31 cellular contexts compared by ENCODE assay signal in the genomic region with DNA sequence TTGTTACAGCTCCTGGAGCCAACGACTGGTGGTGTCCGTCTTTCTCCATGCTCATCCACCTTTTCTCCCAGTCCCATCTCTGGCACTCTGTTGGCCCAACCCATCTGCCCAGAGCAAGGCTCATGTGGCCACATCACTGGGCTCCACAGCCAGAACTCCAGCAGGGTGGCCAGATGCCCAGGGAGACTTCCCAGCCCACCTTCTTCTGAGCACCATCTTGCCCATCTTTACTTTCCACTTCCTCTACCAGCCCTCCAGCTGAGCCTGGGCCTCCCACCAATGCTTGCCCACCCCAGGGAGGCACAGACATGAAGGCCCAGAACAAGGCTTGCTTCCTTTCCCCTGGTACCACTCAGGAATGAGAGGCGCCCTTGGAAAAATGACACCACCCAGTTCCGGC.
"Had no signal": no experiment of that assay in that cellular context is flagged by ENCODE, and none has a peak within 500 bp of the region (broad histone marks: within the 10 kb centered on the region; RNA-seq: fewer than 3 reads in every experiment).

No MANE protein-coding gene starts in this region.

- DNase-seq: activated B cell treated with CpG ODN at 0.5 μM for 24 hours; activated CD4-positive, alpha-beta T cell treated with anti-CD3 and anti-CD28 coated beads for 48 hours; activated CD4-positive, alpha-beta T cell treated with anti-CD3 and anti-CD28 coated beads, Interleukin-2, amount 50 U/mL, for 1 hour; activated CD4-positive, alpha-beta T cell treated with anti-CD3 and anti-CD28 coated beads, Interleukin-2, amount 50 U/mL, for 48 hours; activated CD8-positive, alpha-beta memory T cell treated with anti-CD3 and anti-CD28 coated beads for 24 hours; activated CD8-positive, alpha-beta T cell treated with anti-CD3 and anti-CD28 coated beads for 36 hours; activated effector memory CD4-positive, alpha-beta T cell treated with Interleukin-2 at 50 U/mL for 16 hours; activated gamma-delta T cell treated with Interleukin-2 at 50 U/mL for 16 hours; activated naive CD4-positive, alpha-beta T cell treated with anti-CD3 and anti-CD28 coated beads, Interleukin-2, amount 50 U/mL, for 16 hours; activated naive CD4-positive, alpha-beta T cell treated with Interleukin-2 at 50 U/mL for 16 hours; activated naive CD8-positive, alpha-beta T cell treated with anti-CD3 and anti-CD28 coated beads, Interleukin-2, amount 10 ng/mL, durations not matched to agents 7 days and 5 days; activated T-cell treated with anti-CD3 and anti-CD28 coated beads for 4 hours; activated T-cell treated with anti-CD3 and anti-CD28 coated beads, Interleukin-2, amount 50 U/mL, for 24 hours; activated T-cell treated with anti-CD3 and anti-CD28 coated beads, Interleukin-2, amount 50 U/mL, for 72 hours; cortex of kidney; dermis blood vessel endothelial cell; effector CD4-positive, alpha-beta T cell; effector memory CD8-positive, alpha-beta T cell; erythroblast; foreskin fibroblast; heart left ventricle; T-helper 1 cell; T-helper 17 cell; T1000; WERI-Rb-1 had no signal

- H3K27ac Mint-ChIP-seq: activated B cell treated with CpG ODN at 0.5 μM for 24 hours; activated CD8-positive, alpha-beta T cell treated with anti-CD3 and anti-CD28 coated beads for 36 hours; activated naive CD8-positive, alpha-beta T cell treated with anti-CD3 and anti-CD28 coated beads, Interleukin-2, amount 10 ng/mL, durations not matched to agents 7 days and 5 days; activated T-cell treated with anti-CD3 and anti-CD28 coated beads, Interleukin-2, amount 50 U/mL, for 24 hours; activated T-cell treated with anti-CD3 and anti-CD28 coated beads, Interleukin-2, amount 50 U/mL, for 72 hours; activated T-helper 17 cell treated with anti-CD3 and anti-CD28 coated beads, Interleukin-2, amount 50 U/mL, for 72 hours; effector memory CD8-positive, alpha-beta T cell; T-helper 17 cell; T-helper 2 cell treated with Interferon-gamma antibody and Interleukin-4, amounts not matched to agents 5 μg/mL and 100 μg/mL, for 36 hours had no signal

- H3K9me3 ChIP-seq: ascending aorta had no signal

- H3K9me3 Mint-ChIP-seq: activated naive CD8-positive, alpha-beta T cell treated with anti-CD3 and anti-CD28 coated beads, Interleukin-2, amount 10 ng/mL, durations not matched to agents 7 days and 5 days; activated T-cell treated with anti-CD3 and anti-CD28 coated beads, Interleukin-2, amount 50 U/mL, for 72 hours; activated T-helper 17 cell treated with anti-CD3 and anti-CD28 coated beads, Interleukin-2, amount 50 U/mL, for 72 hours; central memory CD8-positive, alpha-beta T cell had no signal

- H3K27ac ChIP-seq: ascending aorta, breast epithelium, heart left ventricle, WERI-Rb-1 had no signal

- H3K36me3 Mint-ChIP-seq: activated naive CD8-positive, alpha-beta T cell treated with anti-CD3 and anti-CD28 coated beads, Interleukin-2, amount 10 ng/mL, durations not matched to agents 7 days and 5 days; brain had no signal

- H3K4me3 ChIP-seq: ascending aorta, breast epithelium, heart left ventricle had no signal

- H3K4me1 ChIP-seq: ascending aorta, breast epithelium, heart left ventricle had no signal

- H3K36me3 ChIP-seq: ascending aorta, breast epithelium, heart left ventricle, WERI-Rb-1 had no signal

- H3K4me3 Mint-ChIP-seq: activated B cell treated with CpG ODN at 0.5 μM for 24 hours; activated CD8-positive, alpha-beta T cell treated with anti-CD3 and anti-CD28 coated beads for 36 hours; activated naive CD8-positive, alpha-beta T cell treated with anti-CD3 and anti-CD28 coated beads, Interleukin-2, amount 10 ng/mL, durations not matched to agents 7 days and 5 days; activated T-cell treated with anti-CD3 and anti-CD28 coated beads, Interleukin-2, amount 50 U/mL, for 24 hours; activated T-cell treated with anti-CD3 and anti-CD28 coated beads, Interleukin-2, amount 50 U/mL, for 72 hours; activated T-helper 17 cell treated with anti-CD3 and anti-CD28 coated beads, Interleukin-2, amount 50 U/mL, for 72 hours; brain; central memory CD8-positive, alpha-beta T cell; effector memory CD8-positive, alpha-beta T cell; T-helper 17 cell; T-helper 2 cell treated with Interferon-gamma antibody and Interleukin-4, amounts not matched to agents 5 μg/mL and 100 μg/mL, for 36 hours had no signal

- H3K27me3 ChIP-seq: ascending aorta had no signal

- H3K4me1 Mint-ChIP-seq: activated B cell treated with CpG ODN at 0.5 μM for 24 hours; activated naive CD8-positive, alpha-beta T cell treated with anti-CD3 and anti-CD28 coated beads, Interleukin-2, amount 10 ng/mL, durations not matched to agents 7 days and 5 days; activated T-helper 17 cell treated with anti-CD3 and anti-CD28 coated beads, Interleukin-2, amount 50 U/mL, for 72 hours; central memory CD8-positive, alpha-beta T cell had no signal
